8 cellular contexts compared by ENCODE assay signal in genomic region chr1:8816306-8816705, GRCh38. TPM values are rescaled to one million over a fixed set of nuclear protein-coding genes. Genes with fewer than 3 reads are reported as not detected.
DNase-seq lines count a peak whose midpoint lies in the region; ATAC-seq and TF ChIP-seq lines count a peak whose summit lies in the region.

No MANE protein-coding gene starts in this region.

- ATAC-seq in HG03469 (IDR thresholded peaks at IDR 0.05; ENCODE audit: unreplicated experiment) (no peak), HG03196 (IDR thresholded peaks at IDR 0.05; ENCODE audit: unreplicated experiment) (no peak)

- TF ChIP-seq CTCF in NB4 (IDR thresholded peaks at IDR 0.05; ENCODE audit: low read depth, low read length) = no peak
- TF ChIP-seq CTCF in coronary artery (IDR thresholded peaks at IDR 0.05) = no peak

- TF ChIP-seq POLR2A in NB4 (IDR thresholded peaks at IDR 0.05; ENCODE audit: extremely low read depth, insufficient read length) = no peak

- DNase-seq in EL (peak; percentile 24), NB4 (ENCODE audit: low read depth) (no peak), coronary artery (ENCODE audit: low spot score) (no peak), myocyte (ENCODE audit: low read depth) (peak; percentile 17), NCI-H1048 (lab: John Stamatoyannopoulos, UW) (no peak), NCI-H146 (lab: John Stamatoyannopoulos, UW) (no peak)

- peak overlapping the region; percentile 86 for H3K4me3 ChIP-seq in NB4 (ENCODE audit: low read depth, low read length)
- peak overlapping the region; percentile 80 for H3K4me3 ChIP-seq in coronary artery

- peak overlapping the region; percentile 84 to 98 for H3K27ac ChIP-seq in coronary artery

RNA-seq across cellular contexts. Expression of gene RERE, which starts 1.1 kb away (rescaled TPM):
- 17.4 and 25.2 TPM in 2 replicates for total RNA-seq in myocyte
- polyA plus RNA-seq in myocyte (2012) = 37.4 TPM

Comparison
In these comparisons a context has a peak if more than half of its experiments do, and no peak if none do; other contexts are left out.
1. DNase-seq: peak in EL (single experiment) and myocyte (single experiment); none in NB4 (single experiment), coronary artery (single experiment), NCI-H1048 (single experiment) and NCI-H146 (single experiment).